Comparison of ENCODE assay signal across 10 cellular contexts in the genomic region with DNA sequence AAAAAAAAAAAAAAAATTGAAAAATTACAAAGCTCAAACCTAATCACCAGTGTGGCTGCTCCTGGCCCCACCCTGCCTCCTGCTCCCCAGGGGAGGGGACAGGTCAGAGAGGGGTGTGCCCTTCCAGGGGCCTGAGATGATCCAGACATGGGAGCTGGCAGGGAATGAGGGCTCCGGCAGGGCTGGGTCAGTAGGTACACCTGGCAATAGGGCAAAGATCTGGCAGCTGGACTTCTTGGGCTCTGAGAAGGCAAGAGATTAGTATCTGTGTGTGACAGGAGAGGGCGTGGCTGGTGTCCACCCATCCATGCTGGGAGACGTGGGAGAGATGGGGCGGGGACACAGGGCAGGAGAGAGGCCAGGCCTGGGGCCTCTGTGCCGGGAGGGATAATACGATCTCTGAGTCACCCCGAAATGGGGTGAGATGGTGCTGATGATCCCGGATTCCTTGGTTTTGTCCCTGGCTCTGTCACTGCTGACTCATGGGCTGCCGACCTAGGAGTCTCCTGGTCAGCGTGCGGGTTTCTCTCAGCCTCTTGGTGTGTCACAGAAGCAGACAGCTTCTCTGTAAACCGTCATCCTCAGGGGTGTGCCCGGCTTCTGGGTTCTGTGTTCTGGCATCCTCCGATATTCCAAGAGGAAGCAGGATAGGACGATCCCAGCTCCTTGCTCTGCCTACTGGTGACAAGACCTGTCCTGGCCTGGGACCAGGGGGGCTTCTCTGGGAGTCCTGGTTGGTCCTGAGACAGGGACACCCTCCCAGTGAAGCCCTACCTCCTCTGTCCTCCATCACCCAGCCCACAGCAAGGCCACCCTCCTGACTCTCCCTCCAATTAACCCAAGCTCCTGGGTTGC. TPM values are rescaled to one million over a fixed set of nuclear protein-coding genes. Genes with fewer than 3 reads are reported as not detected.
DNase-seq lines count a peak whose midpoint lies in the region; ATAC-seq, FAIRE-seq and TF ChIP-seq lines count a peak whose summit lies in the region.
"Had no signal": no experiment of that assay in that cellular context is flagged by ENCODE, and none has a peak within 500 bp of the region (broad histone marks: within the 10 kb centered on the region; RNA-seq: fewer than 3 reads in every experiment).

No MANE protein-coding gene starts in this region.

- CTCF ChIA-PET in AG04450 (lab: Charles Lee), result interaction anchor here (0.6 to 1.8 kb wide), 4 partner anchors 11 to 311 kb away, joined by 4 to 6 read pairs (median 4); no protein-coding TSS in a partner anchor

- POLR2A ChIA-PET in AG04450 (lab: Yijun Ruan, JAX), result interaction anchor here (0.6 to 2.1 kb wide), 3 partner anchors 10 to 28 kb away, joined by 3 to 10 read pairs (median 6); a partner anchor contains a TSS

- TF ChIP-seq CTCF in AG04450 (IDR thresholded peaks at IDR 0.05; ENCODE audit: low read depth, low read length) (no peak), left lung (IDR thresholded peaks at IDR 0.05) (no peak)

- H3K4me1 ChIP-seq in left lung, result peaks cover 9 to 16% of the 10 kb centered on the region in 2 donors

- no peaks in the 10 kb centered on the region; the same call in 1 of the 2 replicates for H3K9me3 ChIP-seq in AG04450 (ENCODE audit: control insufficient read depth, insufficient read depth, low read length)
- H3K9me3 ChIP-seq in left lung, result no peaks in the 10 kb centered on the region

- DNase-seq in AG04450 (ENCODE audit: low read depth, low spot score) (peak; percentile 54), HTR-8/SVneo (ENCODE audit: insufficient read length, low spot score) (peak; percentile 87), amniotic epithelial cell (ENCODE audit: low read depth) (peak; percentile 89), left lung (peak; percentile 33 to 69), KG1 (lab: John Stamatoyannopoulos, UW) (no peak), ecto neural progenitor cell (ENCODE audit: low spot score) (no peak)
- DNase-seq: left cardiac atrium had no signal

- peak; percentile 43 for ATAC-seq in left lung
- no peak for ATAC-seq in GM19463 (IDR thresholded peaks at IDR 0.05; ENCODE audit: unreplicated experiment)
- no peak for ATAC-seq in HG02798 (IDR thresholded peaks at IDR 0.05; ENCODE audit: poor library complexity, unreplicated experiment)

- intact Hi-C loops in left lung (cut with DNase I), result no loop called here

- no peaks in the 10 kb centered on the region for H3K27me3 ChIP-seq in AG04450 (ENCODE audit: control insufficient read depth, insufficient read depth, low read length)
- H3K27me3 ChIP-seq in left lung, result no peaks in the 10 kb centered on the region

- H3K27ac ChIP-seq in AG04450 (ENCODE audit: low read depth, low read length) (peak overlapping the region; percentile 68), left lung (no peak overlapping the region)

- no peaks in the 10 kb centered on the region for H3K36me3 ChIP-seq in left lung

- FAIRE-seq in HTR-8/SVneo (lab: Jason Lieb, UNC), result peak; percentile 52

- no peak overlapping the region for H3K4me3 ChIP-seq in AG04450 (ENCODE audit: low read depth, low read length)
- no peak overlapping the region for H3K4me3 ChIP-seq in left lung

RNA-seq across cellular contexts. Expression of a gene that starts 8.2 kb away (rescaled TPM):
- polyA plus RNA-seq in AG04450 (2011; rRNA removed), result 0.15 and 0.16 TPM in 2 replicates
- 0.04 TPM in 1 of 2 replicates, not detected in the other for polyA minus RNA-seq in AG04450 (2011; rRNA and poly(A)+ RNA removed)
- 100 to 1,000 TPM; 108 to 219 TPM for total RNA-seq in left lung
- total RNA-seq: T-helper 1 cell treated with Interleukin-12 subunit alpha and Interleukin-12 subunit beta and Interleukin-4 antibody, amounts not matched to agents 30 ng/mL and 1 ng/mL, for 36 hours had no signal

RNA-seq across cellular contexts. Expression of a gene that starts 19.8 kb away (rescaled TPM):
- 2.6 and 4.4 TPM in 2 replicates for polyA plus RNA-seq in AG04450 (2011; rRNA removed)
- polyA minus RNA-seq in AG04450 (2011; rRNA and poly(A)+ RNA removed), result 1.4 and 2.5 TPM in 2 replicates
- total RNA-seq in left lung, result 1 to 10 TPM; 1.5 to 2.6 TPM

RNA-seq across cellular contexts. Expression of a gene that starts 38.4 kb away (rescaled TPM):
- polyA plus RNA-seq in AG04450 (2011; rRNA removed), result not detected in 2 replicates
- not detected in 2 replicates for polyA minus RNA-seq in AG04450 (2011; rRNA and poly(A)+ RNA removed)
- not detected for total RNA-seq in left lung
- total RNA-seq: left cardiac atrium; T-helper 1 cell treated with Interleukin-12 subunit alpha and Interleukin-12 subunit beta and Interleukin-4 antibody, amounts not matched to agents 30 ng/mL and 1 ng/mL, for 36 hours had no signal

RNA-seq across cellular contexts. Expression of a gene that starts 52.5 kb away (rescaled TPM):
- not detected in 2 replicates for polyA plus RNA-seq in AG04450 (2011; rRNA removed)
- polyA minus RNA-seq in AG04450 (2011; rRNA and poly(A)+ RNA removed), result not detected in 2 replicates
- 10 to 100 TPM; 23.8 to 35.9 TPM for total RNA-seq in left lung
- total RNA-seq: left cardiac atrium; T-helper 1 cell treated with Interleukin-12 subunit alpha and Interleukin-12 subunit beta and Interleukin-4 antibody, amounts not matched to agents 30 ng/mL and 1 ng/mL, for 36 hours had no signal

Comparison
In these comparisons a context has a peak if more than half of its experiments do, and no peak if none do; other contexts are left out.
1. DNase-seq: peak in AG04450 (single experiment), HTR-8/SVneo (single experiment), amniotic epithelial cell (single experiment) and left lung (2 of 2); none in KG1 (single experiment) and ecto neural progenitor cell (single experiment).